8 cellular contexts compared by ENCODE assay signal in genomic region chr3:172402090-172402489, GRCh38. TPM values are rescaled to one million over a fixed set of nuclear protein-coding genes. Genes with fewer than 3 reads are reported as not detected.
"Had no signal": no experiment of that assay in that cellular context is flagged by ENCODE, and none has a peak within 500 bp of the region (broad histone marks: within the 10 kb centered on the region; RNA-seq: fewer than 3 reads in every experiment).

No MANE protein-coding gene starts in this region.

- H3K4me3 ChIP-seq: GM12878 had no signal

- DNase-seq: GDM1, GF-D8 had no signal

- ATAC-seq: GM12878 had no signal

- FAIRE-seq: G401.6, GM12878, GM12891, GM12892, GM18507, GM19239 had no signal

RNA-seq across cellular contexts. Expression of gene GHSR, which starts 46.2 kb away (rescaled TPM):
- total RNA-seq: GM12878 had no signal
- polyA plus RNA-seq: GM12878 had no signal
